8 cellular contexts compared by ENCODE assay signal in the genomic region with DNA sequence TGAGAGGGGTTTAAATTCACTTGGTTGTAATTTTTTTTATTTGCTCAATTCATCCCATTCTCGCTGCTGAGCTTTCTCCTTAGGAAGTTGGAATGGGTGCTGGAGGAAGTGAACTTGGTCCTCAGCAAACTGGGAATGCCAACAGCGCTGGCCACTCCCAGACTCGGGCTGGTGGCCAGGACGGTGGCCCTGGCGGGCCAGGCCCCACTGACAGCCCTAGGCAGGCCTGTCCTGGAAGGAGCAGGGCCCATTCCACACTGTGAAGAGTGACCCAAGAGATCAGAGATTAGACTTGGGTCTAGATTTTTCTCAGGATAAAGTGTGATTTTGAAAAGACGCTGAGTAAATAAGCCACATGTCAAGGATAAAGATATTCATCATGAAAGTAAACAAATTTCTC.
DNase-seq lines count a peak whose midpoint lies in the region; ATAC-seq and TF ChIP-seq lines count a peak whose summit lies in the region.

No MANE protein-coding gene starts in this region.

- POLR2A ChIA-PET in PC-9 (lab: Charles Lee; ENCODE audit: unreplicated experiment), result interaction anchor here (0.6 to 0.7 kb wide), 3 partner anchors 60 to 768 kb away, joined by 3 to 4 read pairs (median 3); no protein-coding TSS in a partner anchor

- DNase-seq in PC-9 (peak in 1 of 2 experiments; percentile 65), fibroblast of lung (ENCODE audit: low read depth in 2 of 2) (no peak), osteoblast (ENCODE audit: insufficient read length, low spot score, missing footprints) (no peak), globus pallidus (ENCODE audit: low spot score) (no peak), NCI-H774 (lab: John Stamatoyannopoulos, UW) (no peak)

- no peak overlapping the region for H3K9ac ChIP-seq in BLaER1
- H3K9ac ChIP-seq in fibroblast of lung (ENCODE audit: insufficient read depth, low read length), result no peak overlapping the region

- H3K4me1 ChIP-seq in BLaER1 (peaks cover 98% of the 10 kb centered on the region), PC-9 (replicated peaks; ENCODE audit: insufficient read depth) (peaks cover 31% of the 10 kb centered on the region), fibroblast of lung (ENCODE audit: control insufficient read depth, extremely low read depth, insufficient read depth, low read length) (peaks cover 29% of the 10 kb centered on the region), osteoblast (ENCODE audit: insufficient read depth, low read length) (peaks cover 48% of the 10 kb centered on the region)

- no peaks in the 10 kb centered on the region for H3K27me3 ChIP-seq in BLaER1
- no peaks in the 10 kb centered on the region for H3K27me3 ChIP-seq in PC-9 (ENCODE audit: insufficient read depth, low read depth)
- H3K27me3 ChIP-seq in fibroblast of lung (ENCODE audit: control insufficient read depth, insufficient read depth, low read length), result no peaks in the 10 kb centered on the region
- no peaks in the 10 kb centered on the region for H3K27me3 ChIP-seq in osteoblast (ENCODE audit: insufficient read depth, low read length)

- H3K9me3 ChIP-seq in BLaER1 (no peaks in the 10 kb centered on the region), PC-9 (ENCODE audit: insufficient read depth, low read depth) (no peaks in the 10 kb centered on the region), fibroblast of lung (ENCODE audit: control insufficient read depth, insufficient read depth, low read depth, low read length) (no peaks in the 10 kb centered on the region), osteoblast (ENCODE audit: low read depth, low read length) (no peaks in the 10 kb centered on the region)

- H3K79me2 ChIP-seq in PC-9 (ENCODE audit: low read depth) (peaks cover 62% of the 10 kb centered on the region), fibroblast of lung (ENCODE audit: control insufficient read depth, insufficient read depth, low read length) (peaks cover 11% of the 10 kb centered on the region), osteoblast (ENCODE audit: insufficient read depth, low read length) (peaks cover 46% of the 10 kb centered on the region)

- CTCF ChIA-PET in PC-9 (lab: Charles Lee), result interaction anchor here (0.6 kb wide), 2 partner anchors 13 to 46 kb away, joined by 3 to 4 read pairs; no protein-coding TSS in a partner anchor

- ATAC-seq in HG03439 (IDR thresholded peaks at IDR 0.05; ENCODE audit: unreplicated experiment) (no peak), HG03442 (IDR thresholded peaks at IDR 0.05; ENCODE audit: unreplicated experiment) (no peak)

- H3K36me3 ChIP-seq in BLaER1 (no peaks in the 10 kb centered on the region), PC-9 (ENCODE audit: low read depth) (no peaks in the 10 kb centered on the region), fibroblast of lung (ENCODE audit: control insufficient read depth, insufficient read depth, low read length) (no peaks in the 10 kb centered on the region), osteoblast (ENCODE audit: insufficient read depth, low read length) (no peaks in the 10 kb centered on the region)

- TF ChIP-seq CTCF in PC-9 (conservative IDR thresholded peaks at IDR 0.05), result no peak
- TF ChIP-seq CTCF in fibroblast of lung (conservative IDR thresholded peaks at IDR 0.05 in 1 of 2, IDR thresholded peaks at IDR 0.05 in 1 of 2; ENCODE audit: low read depth in 1 of 2, low read length in 2 of 2), result no peak
- TF ChIP-seq CTCF in osteoblast (IDR thresholded peaks at IDR 0.05; ENCODE audit: extremely low read depth, low read depth, low read length), result no peak

- peak overlapping the region; percentile 99 for H3K4me2 ChIP-seq in BLaER1
- no peak overlapping the region for H3K4me2 ChIP-seq in PC-9
- no peak overlapping the region for H3K4me2 ChIP-seq in fibroblast of lung (ENCODE audit: extremely low read depth, insufficient read depth, low read length)
- H3K4me2 ChIP-seq in osteoblast (ENCODE audit: insufficient read depth, low read length), result peak overlapping the region; percentile 57

- H4K20me1 ChIP-seq in BLaER1 (peaks cover 99% of the 10 kb centered on the region), PC-9 (ENCODE audit: insufficient read depth) (0 out of 2 replicates have a peak, but pooled peaks cover 3% of the 10 kb centered on the region), fibroblast of lung (ENCODE audit: control insufficient read depth, extremely low read depth, insufficient read depth, low read length) (no peaks in the 10 kb centered on the region), osteoblast (ENCODE audit: insufficient read depth, low read length) (peaks cover 3% of the 10 kb centered on the region)

- H3K27ac ChIP-seq in BLaER1 (no peak overlapping the region), PC-9 (0 out of 2 replicates have a peak overlapping the region, but pooled peaks have one; percentile 8), fibroblast of lung (ENCODE audit: insufficient read depth, low read length) (peak overlapping the region; percentile 83), osteoblast (ENCODE audit: low read depth, low read length) (peak overlapping the region; percentile 86)

- H3F3A ChIP-seq in PC-9 (ENCODE audit: insufficient read depth, low read depth), result peaks cover 9% of the 10 kb centered on the region; the same call in 1 of the 2 replicates

- H2AFZ ChIP-seq in PC-9 (no peak overlapping the region), fibroblast of lung (ENCODE audit: low read length) (no peak overlapping the region), osteoblast (ENCODE audit: low read length) (no peak overlapping the region)

- H3K4me3 ChIP-seq in BLaER1 (no peak overlapping the region), PC-9 (no peak overlapping the region), fibroblast of lung (replicated peaks in 1 of 4; ENCODE audit: control extremely low read depth in 1 of 4, insufficient read depth in 1 of 4, low read depth in 3 of 4, low read length in 4 of 4) (no peak overlapping the region), osteoblast (ENCODE audit: insufficient read depth, low read length) (no peak overlapping the region)

- no peaks in the 10 kb centered on the region for H3K9me2 ChIP-seq in PC-9 (ENCODE audit: insufficient read depth)

- BruUV-seq in PC-9 (replicated peaks; lab: Mats Ljungman, UMichigan), result no TSS peak

- intact Hi-C loops in PC-9 (cut with micrococcal nuclease; ENCODE audit: unreplicated experiment), result loop anchor here (5.0 kb wide), 1 partner anchor 831 kb away; no protein-coding TSS in a partner anchor

Comparison
In these comparisons a context has a peak if more than half of its experiments do, and no peak if none do; other contexts are left out.
1. H3K4me2 ChIP-seq: peak in BLaER1 (single experiment) and osteoblast (single experiment); none in PC-9 (single experiment) and fibroblast of lung (single experiment).